In genomic region chr2:87981182-87981581, GRCh38 we compare ENCODE assay signal across 1 cellular context. TPM values are rescaled to one million over a fixed set of nuclear protein-coding genes. Genes with fewer than 3 reads are reported as not detected.
"Had no signal": no experiment of that assay in that cellular context is flagged by ENCODE, and none has a peak within 500 bp of the region (broad histone marks: within the 10 kb centered on the region; RNA-seq: fewer than 3 reads in every experiment).

No MANE protein-coding gene starts in this region.

RNA-seq across cellular contexts. Expression of gene RNU2-63P, which starts 35.2 kb away (rescaled TPM):
- total RNA-seq: G401 had no signal
